2 cellular contexts compared by ENCODE assay signal in genomic region chr6:110900028-110900598, GRCh38.
A peak's percentile ranks its signal among the peaks of the same experiment; 100 is the strongest.
TF ChIP-seq lines count a peak whose summit lies in the region.

No MANE protein-coding gene starts in this region.

TF ChIP-seq in GM23338, 12 proteins besides CTCF, POLR2A, EP300 and RAD21:
- TF ChIP-seq POLR2AphosphoS5 (IDR thresholded peaks at IDR 0.05; ENCODE audit: low read depth) (peak; percentile 39), CREB1 (CRISPR knock-in tag; IDR thresholded peaks at IDR 0.05; ENCODE audit: low read depth) (no peak)

TF ChIP-seq in WTC11, 78 proteins besides CTCF, POLR2A, EP300 and RAD21:
- no peak for TF ChIP-seq AR (CRISPR knock-in tag; IDR thresholded peaks at IDR 0.05)
- TF ChIP-seq ZNF121 (CRISPR knock-in tag; IDR thresholded peaks at IDR 0.05), result no peak
- TF ChIP-seq JAZF1 (CRISPR knock-in tag; IDR thresholded peaks at IDR 0.05), result no peak
- TF ChIP-seq MAX (CRISPR knock-in tag; IDR thresholded peaks at IDR 0.05), result no peak
- no peak for TF ChIP-seq ZNF423 (CRISPR knock-in tag; IDR thresholded peaks at IDR 0.05)
- TF ChIP-seq ZNF396 (CRISPR knock-in tag; IDR thresholded peaks at IDR 0.05; ENCODE audit: borderline replicate concordance), result no peak
- no peak for TF ChIP-seq KAT7 (CRISPR knock-in tag; IDR thresholded peaks at IDR 0.05; ENCODE audit: borderline replicate concordance)
- no peak for TF ChIP-seq NFATC4 (CRISPR knock-in tag; IDR thresholded peaks at IDR 0.05)
- no peak for TF ChIP-seq GTF2I (CRISPR knock-in tag; conservative IDR thresholded peaks at IDR 0.05)
- no peak for TF ChIP-seq AFF4 (CRISPR knock-in tag; IDR thresholded peaks at IDR 0.05; ENCODE audit: borderline replicate concordance)
- no peak for TF ChIP-seq USF2 (CRISPR knock-in tag; IDR thresholded peaks at IDR 0.05)
- no peak for TF ChIP-seq PREB (CRISPR knock-in tag; IDR thresholded peaks at IDR 0.05; ENCODE audit: borderline replicate concordance)
- no peak for TF ChIP-seq SOX15 (CRISPR knock-in tag; IDR thresholded peaks at IDR 0.05)
- no peak for TF ChIP-seq NR3C1 (CRISPR knock-in tag; conservative IDR thresholded peaks at IDR 0.05; ENCODE audit: low read depth)
- TF ChIP-seq MLX (CRISPR knock-in tag; IDR thresholded peaks at IDR 0.05), result no peak
- TF ChIP-seq GABPB1 (CRISPR knock-in tag; IDR thresholded peaks at IDR 0.05), result no peak
- no peak for TF ChIP-seq GRHL2 (CRISPR knock-in tag; IDR thresholded peaks at IDR 0.05; ENCODE audit: insufficient replicate concordance, severe bottlenecking)
- no peak for TF ChIP-seq TCF7 (CRISPR knock-in tag; IDR thresholded peaks at IDR 0.05; ENCODE audit: low read depth)
